8 cellular contexts compared by ENCODE assay signal in the genomic region with DNA sequence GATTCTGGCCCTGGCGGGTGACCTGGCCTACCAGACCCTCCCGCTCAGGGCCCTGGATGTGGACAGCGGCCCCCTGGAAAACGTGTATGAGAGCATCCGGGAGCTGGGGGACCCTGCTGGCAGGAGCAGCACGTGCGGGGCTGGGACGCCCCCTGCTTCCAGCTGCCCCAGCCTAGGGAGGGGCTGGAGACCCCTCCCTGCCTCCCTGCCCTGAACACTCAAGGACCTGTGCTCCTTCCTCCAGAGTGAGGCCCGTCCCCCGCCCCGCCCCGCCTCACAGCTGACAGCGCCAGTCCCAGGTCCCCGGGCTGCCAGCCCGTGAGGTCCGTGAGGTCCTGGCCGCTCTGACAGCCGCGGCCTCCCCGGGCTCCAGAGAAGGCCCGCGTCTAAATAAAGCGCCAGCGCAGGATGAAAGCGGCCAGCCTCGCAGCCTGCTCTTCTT. TPM values are rescaled to one million over a fixed set of nuclear protein-coding genes. Genes with fewer than 3 reads are reported as not detected.
DNase-seq lines count a peak whose midpoint lies in the region; ATAC-seq and TF ChIP-seq lines count a peak whose summit lies in the region.

No MANE protein-coding gene starts in this region.

- H3K36me3 Mint-ChIP-seq in activated naive CD4-positive, alpha-beta T cell treated with anti-CD3 and anti-CD28 coated beads, Interleukin-2, amount 50 U/mL, for 24 hours: peaks cover 4% of the 10 kb centered on the region

- CTCF ChIA-PET in HEK293T (lab: Yijun Ruan, JAX): interaction anchor here (1.4 kb wide), 1 partner anchor 31 kb away, joined by 3 read pairs; the partner anchor contains the start of genes ARFRP1 and ZGPAT

- peak overlapping the region; percentile 64 for H3K4me3 ChIP-seq in hepatocyte
- H3K4me3 ChIP-seq in smooth muscle cell: peak overlapping the region; percentile 58

- H3K27me3 Mint-ChIP-seq in activated naive CD4-positive, alpha-beta T cell treated with anti-CD3 and anti-CD28 coated beads, Interleukin-2, amount 50 U/mL, for 24 hours: no peaks in the 10 kb centered on the region

- H3K9me3 Mint-ChIP-seq in activated naive CD4-positive, alpha-beta T cell treated with anti-CD3 and anti-CD28 coated beads, Interleukin-2, amount 50 U/mL, for 24 hours: no peaks in the 10 kb centered on the region

- POLR2A ChIA-PET in HEK293T (lab: Yijun Ruan, JAX): interaction anchor here (1.0 kb wide), 1 partner anchor 31 kb away, joined by 5 read pairs; the partner anchor contains the start of genes ARFRP1 and ZGPAT

- WGBS in hepatocyte (ENCODE audit: low lambda C conversion rate, missing lambda C conversion rate): 27% methylated on average over 18 of the region's 26 CpGs
- WGBS in smooth muscle cell (ENCODE audit: low lambda C conversion rate): 21% methylated on average over 15 of the region's 26 CpGs

- TF ChIP-seq CTCF in 22Rv1 (IDR thresholded peaks at IDR 0.05) (no peak), hepatocyte (IDR thresholded peaks at IDR 0.05; ENCODE audit: poor library complexity) (no peak), smooth muscle cell (IDR thresholded peaks at IDR 0.05; ENCODE audit: borderline replicate concordance, insufficient read depth, poor library complexity, severe bottlenecking) (no peak)

- DNase-seq in HEK293T (ENCODE audit: extremely low spot score) (peak; percentile 45), hepatocyte (ENCODE audit: low spot score) (peak; percentile 81), smooth muscle cell (lab: John Stamatoyannopoulos, UW; ENCODE audit: unreplicated experiment) (no peak)

- ATAC-seq in HG03097 (IDR thresholded peaks at IDR 0.05; ENCODE audit: low FRiP score, unreplicated experiment): no peak
- ATAC-seq in GM18907 (IDR thresholded peaks at IDR 0.05; ENCODE audit: unreplicated experiment): no peak
- no peak for ATAC-seq in GM19035 (IDR thresholded peaks at IDR 0.05; ENCODE audit: unreplicated experiment)

- no peak overlapping the region for H3K27ac Mint-ChIP-seq in activated naive CD4-positive, alpha-beta T cell treated with anti-CD3 and anti-CD28 coated beads, Interleukin-2, amount 50 U/mL, for 24 hours

- peaks cover 31% of the 10 kb centered on the region for H3K4me1 ChIP-seq in hepatocyte (ENCODE audit: insufficient read depth)
- peaks cover 30% of the 10 kb centered on the region for H3K4me1 ChIP-seq in smooth muscle cell (ENCODE audit: low read depth)

- H3K79me2 ChIP-seq in hepatocyte: peaks cover 6% of the 10 kb centered on the region
- H3K79me2 ChIP-seq in smooth muscle cell (ENCODE audit: low read depth): no peaks in the 10 kb centered on the region

- H3K9ac ChIP-seq in smooth muscle cell (ENCODE audit: low read depth): no peak overlapping the region

- H3K9me3 ChIP-seq in hepatocyte (ENCODE audit: low read depth) (no peaks in the 10 kb centered on the region), smooth muscle cell (replicated peaks; ENCODE audit: low read depth) (no peaks in the 10 kb centered on the region)

- peak overlapping the region; percentile 42 for H3K4me3 Mint-ChIP-seq in activated naive CD4-positive, alpha-beta T cell treated with anti-CD3 and anti-CD28 coated beads, Interleukin-2, amount 50 U/mL, for 24 hours

- H3K27ac ChIP-seq in 22Rv1: peak overlapping the region; percentile 98
- H3K27ac ChIP-seq in hepatocyte: peak overlapping the region; percentile 90
- peak overlapping the region; percentile 11 for H3K27ac ChIP-seq in smooth muscle cell (ENCODE audit: low read depth)

- H3K36me3 ChIP-seq in hepatocyte (replicated peaks; ENCODE audit: insufficient read depth, low read depth) (no peaks in the 10 kb centered on the region), smooth muscle cell (ENCODE audit: low read depth) (no peaks in the 10 kb centered on the region)

- peaks cover 24% of the 10 kb centered on the region for H3K4me1 Mint-ChIP-seq in activated naive CD4-positive, alpha-beta T cell treated with anti-CD3 and anti-CD28 coated beads, Interleukin-2, amount 50 U/mL, for 24 hours

- peaks cover 24% of the 10 kb centered on the region for H3F3A ChIP-seq in smooth muscle cell (ENCODE audit: low read depth)

- H3K4me2 ChIP-seq in hepatocyte (peak overlapping the region; percentile 99), smooth muscle cell (peak overlapping the region; percentile 96)

- H4K20me1 ChIP-seq in hepatocyte (ENCODE audit: insufficient read depth, poor library complexity, severe bottlenecking): no peaks in the 10 kb centered on the region
- peaks cover 49% of the 10 kb centered on the region for H4K20me1 ChIP-seq in smooth muscle cell (ENCODE audit: low read depth)

- no peaks in the 10 kb centered on the region for H3K9me2 ChIP-seq in hepatocyte (replicated peaks; ENCODE audit: insufficient read depth)

- H2AFZ ChIP-seq in hepatocyte (peak overlapping the region; percentile 60), smooth muscle cell (ENCODE audit: low read depth) (no peak overlapping the region)

- H3K27me3 ChIP-seq in hepatocyte: no peaks in the 10 kb centered on the region
- H3K27me3 ChIP-seq in smooth muscle cell (ENCODE audit: low read depth): no peaks in the 10 kb centered on the region

TF ChIP-seq in HEK293T, 16 proteins besides CTCF, POLR2A, EP300 and RAD21:
- TF ChIP-seq NFRKB (IDR thresholded peaks at IDR 0.05): no peak
- TF ChIP-seq FOXK2 (IDR thresholded peaks at IDR 0.05): no peak
- no peak for TF ChIP-seq HDGF (IDR thresholded peaks at IDR 0.05; ENCODE audit: borderline replicate concordance)
- TF ChIP-seq LEF1 (IDR thresholded peaks at IDR 0.05; ENCODE audit: borderline replicate concordance): no peak
- TF ChIP-seq ARNT (IDR thresholded peaks at IDR 0.05): no peak
- no peak for TF ChIP-seq L3MBTL2 (conservative IDR thresholded peaks at IDR 0.05)
- TF ChIP-seq SP1 (IDR thresholded peaks at IDR 0.05): no peak
- no peak for TF ChIP-seq FOXA1 (IDR thresholded peaks at IDR 0.05)
- TF ChIP-seq SUZ12 (IDR thresholded peaks at IDR 0.05): no peak

RNA-seq across cellular contexts. Expression of gene SLC2A4RG, which starts 0.9 kb away (rescaled TPM):
- total RNA-seq in hepatocyte (43.9 and 59.4 TPM in 2 replicates), smooth muscle cell (24.4 and 43.7 TPM in 2 replicates)
- polyA plus RNA-seq in hepatocyte (50.4 and 53.6 TPM in 2 replicates), smooth muscle cell (45.6 and 58.4 TPM in 2 replicates)

RNA-seq across cellular contexts. Expression of gene LIME1, which starts 2.2 kb away (rescaled TPM):
- total RNA-seq in hepatocyte: 6.6 and 11.7 TPM in 2 replicates
- polyA plus RNA-seq in hepatocyte: 20.2 and 20.7 TPM in 2 replicates
- 2.9 and 7.2 TPM in 2 replicates for total RNA-seq in smooth muscle cell
- 6.0 and 6.9 TPM in 2 replicates for polyA plus RNA-seq in smooth muscle cell

RNA-seq across cellular contexts. Expression of gene ZGPAT, which starts 30.9 kb away (rescaled TPM):
- 18.6 and 21.5 TPM in 2 replicates for total RNA-seq in hepatocyte
- 41.7 and 48.7 TPM in 2 replicates for polyA plus RNA-seq in hepatocyte
- total RNA-seq in smooth muscle cell: 8.3 and 13.8 TPM in 2 replicates
- 32.3 and 36.2 TPM in 2 replicates for polyA plus RNA-seq in smooth muscle cell

RNA-seq across cellular contexts. Expression of gene ARFRP1, which starts 30.9 kb away (rescaled TPM):
- total RNA-seq in hepatocyte (24.0 and 31.5 TPM in 2 replicates), smooth muscle cell (11.8 and 27.4 TPM in 2 replicates)
- polyA plus RNA-seq in hepatocyte (38.0 and 50.0 TPM in 2 replicates), smooth muscle cell (42.3 and 51.9 TPM in 2 replicates)

RNA-seq across cellular contexts. Expression of gene TNFRSF6B, which starts 42.3 kb away (rescaled TPM):
- 0.97 and 3.3 TPM in 2 replicates for total RNA-seq in hepatocyte
- 4.2 and 5.1 TPM in 2 replicates for polyA plus RNA-seq in hepatocyte
- total RNA-seq in smooth muscle cell: 9.2 and 13.1 TPM in 2 replicates
- polyA plus RNA-seq in smooth muscle cell: 13.1 and 17.1 TPM in 2 replicates

Comparison
In these comparisons a context has a peak if more than half of its experiments do, and no peak if none do; other contexts are left out.
1. H3K27ac ChIP-seq: peak in every context shown above with its lines; median percentile 98 in 22Rv1; 90 in hepatocyte; 11 in smooth muscle cell.